In the genomic region with DNA sequence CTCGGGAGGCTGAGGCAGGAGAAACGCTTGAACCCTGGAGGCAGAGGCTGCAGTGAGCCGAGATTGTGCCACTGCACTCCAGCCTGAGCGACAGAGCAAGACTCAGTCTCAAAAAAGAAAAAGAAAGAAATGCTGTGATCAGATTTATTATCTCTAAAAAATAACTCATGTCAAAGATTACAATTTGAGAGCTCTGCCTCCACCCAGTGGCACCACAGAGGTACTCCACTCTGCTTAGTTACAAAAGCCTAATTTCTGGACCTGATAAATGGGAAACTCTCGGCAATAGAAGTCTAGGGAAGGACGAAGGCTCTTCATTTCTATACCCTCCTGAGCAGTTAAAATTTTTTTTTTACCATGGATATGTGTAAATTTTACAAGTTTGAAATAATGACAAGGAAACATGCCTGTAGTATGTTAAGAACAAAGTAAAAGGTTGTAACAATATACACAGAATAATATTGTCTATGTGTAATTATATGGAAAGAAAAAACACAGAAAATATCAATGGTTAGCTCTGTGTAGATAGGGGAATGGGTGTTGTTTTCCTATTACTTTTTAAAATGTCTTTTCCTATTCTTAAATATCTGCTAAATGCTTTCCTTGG, we compare ENCODE assay signal across 8 cellular contexts.
DNase-seq lines count a peak whose midpoint lies in the region; ATAC-seq, FAIRE-seq and TF ChIP-seq lines count a peak whose summit lies in the region.

No MANE protein-coding gene starts in this region.

- FAIRE-seq in A204.1 (lab: Jason Lieb, UNC): peak; percentile 96

- peak; percentile 74 for TF ChIP-seq CTCF in coronary artery (IDR thresholded peaks at IDR 0.05)

- no peak overlapping the region for H3K4me3 ChIP-seq in coronary artery

- ATAC-seq in GM18505 (IDR thresholded peaks at IDR 0.05; ENCODE audit: unreplicated experiment): peak; percentile 84
- peak; percentile 57 for ATAC-seq in HG03060 (IDR thresholded peaks at IDR 0.05; ENCODE audit: low read depth, unreplicated experiment)

- no peak for TF ChIP-seq POLR2A in GM18505 (IDR thresholded peaks at IDR 0.05; ENCODE audit: borderline replicate concordance, extremely low read depth, insufficient read depth, insufficient read length)

- DNase-seq in NCI-H2196 treated with DMSO at 0.1 percent for 48 hours (lab: John Stamatoyannopoulos, UW; ENCODE audit: unreplicated experiment) (peak; percentile 63), coronary artery (ENCODE audit: low spot score) (no peak), lung microvascular endothelial cell (ENCODE audit: low read depth in 2 of 2) (peak; percentile 76 to 86)
- peak; percentile 9 for DNase-seq in activated CD4-positive, CD25-positive, alpha-beta regulatory T cell treated with anti-CD3 and anti-CD28 coated beads, Interleukin-2, amount 50 U/mL, for 16 hours (ENCODE audit: low read depth, low spot score)
- peak; percentile 8 to 35 for DNase-seq in stimulated activated CD8-positive, alpha-beta memory T cell treated with anti-CD3 and anti-CD28 coated beads, Interleukin-2, amount 100 ng/mL, for 1 hour (ENCODE audit: low read depth in 2 of 2)

- no peak overlapping the region for H3K27ac ChIP-seq in coronary artery
